1 cellular context compared by ENCODE assay signal in genomic region chr13:112702983-112703379, GRCh38.
TF ChIP-seq lines count a peak whose summit lies in the region.

No MANE protein-coding gene starts in this region.

TF ChIP-seq in HEK293, 187 proteins besides CTCF, POLR2A, EP300 and RAD21 (continued from another document):
- TF ChIP-seq KLF7 (tag by site-specific recombination; IDR thresholded peaks at IDR 0.05; ENCODE audit: borderline replicate concordance), result no peak
- TF ChIP-seq HOXA7 (CRISPR knock-in tag; IDR thresholded peaks at IDR 0.05; ENCODE audit: borderline replicate concordance), result no peak
- peak; percentile 37; the same call in 1 of the 2 replicates for TF ChIP-seq ZNF24 (tag by site-specific recombination; IDR thresholded peaks at IDR 0.05)
- no peak for TF ChIP-seq ZNF214 (tag by site-specific recombination; IDR thresholded peaks at IDR 0.05; ENCODE audit: borderline replicate concordance)
- TF ChIP-seq ZIC2 (tag by site-specific recombination; IDR thresholded peaks at IDR 0.05), result peak; percentile 27
- no peak for TF ChIP-seq HOXD13 (CRISPR knock-in tag; IDR thresholded peaks at IDR 0.05; ENCODE audit: borderline replicate concordance)
- no peak for TF ChIP-seq ZNF114 (tag by site-specific recombination; IDR thresholded peaks at IDR 0.05)
- peak; percentile 37; the same call in 1 of the 2 replicates for TF ChIP-seq ZBTB17 (tag by site-specific recombination; IDR thresholded peaks at IDR 0.05)
- peak; percentile 61; the same call in 1 of the 2 replicates for TF ChIP-seq ZBTB44 (tag by site-specific recombination; IDR thresholded peaks at IDR 0.05)
- peak; percentile 27; the same call in 1 of the 2 replicates for TF ChIP-seq ZNF423 (tag by site-specific recombination; IDR thresholded peaks at IDR 0.05)
- no peak for TF ChIP-seq ZNF16 (tag by site-specific recombination; IDR thresholded peaks at IDR 0.05; ENCODE audit: low read depth)
- peak; percentile 65 for TF ChIP-seq GLIS2 (tag by site-specific recombination; IDR thresholded peaks at IDR 0.05)
- no peak for TF ChIP-seq ZNF341 (tag by site-specific recombination; IDR thresholded peaks at IDR 0.05; ENCODE audit: low read depth)
TF ChIP-seq in HEK293: peak in this region for 12.
